Comparison of ENCODE assay signal across 8 cellular contexts in genomic region chr9:37902804-37903580, GRCh38. TPM values are rescaled to one million over a fixed set of nuclear protein-coding genes. Genes with fewer than 3 reads are reported as not detected.
DNase-seq lines count a peak whose midpoint lies in the region; FAIRE-seq and TF ChIP-seq lines count a peak whose summit lies in the region.

No MANE protein-coding gene starts in this region.

- DNase-seq in NCI-H1105 treated with DMSO at 0.1 percent for 48 hours (lab: John Stamatoyannopoulos, UW): peak; percentile 7
- no peak for DNase-seq in NCI-H1105 (lab: John Stamatoyannopoulos, UW)
- DNase-seq in H54 (ENCODE audit: insufficient read length, low spot score): no peak
- DNase-seq in NCI-H69 (lab: John Stamatoyannopoulos, UW): peak; percentile 49
- DNase-seq in choroid plexus epithelial cell (ENCODE audit: low read depth): peak; percentile 73
- no peak for DNase-seq in mesothelial cell of epicardium (ENCODE audit: low spot score in 2 of 2, unreplicated experiment in 2 of 2)
- no peak for DNase-seq in AG20443 (ENCODE audit: low spot score)
- DNase-seq in ureter (ENCODE audit: low spot score): no peak

- no peaks in the 10 kb centered on the region for H3K9me3 Mint-ChIP-seq in mesothelial cell of epicardium

- H3K27me3 Mint-ChIP-seq in mesothelial cell of epicardium (ENCODE audit: low read depth): no peaks in the 10 kb centered on the region

- peak; percentile 69 for FAIRE-seq in H54 (lab: Jason Lieb, UNC)

- peak overlapping the region; percentile 74 for H3K27ac Mint-ChIP-seq in mesothelial cell of epicardium

- H3K4me1 Mint-ChIP-seq in mesothelial cell of epicardium: peaks cover 22% of the 10 kb centered on the region

- no peak for TF ChIP-seq POLR2A in H54 (IDR thresholded peaks at IDR 0.05; ENCODE audit: low read depth, low read length)

- H3K4me3 ChIP-seq in choroid plexus epithelial cell (ENCODE audit: low read depth, low read length): peak overlapping the region; percentile 74

- no peak for TF ChIP-seq CTCF in choroid plexus epithelial cell (conservative IDR thresholded peaks at IDR 0.05; ENCODE audit: low read depth, low read length)
- no peak for TF ChIP-seq CTCF in mesothelial cell of epicardium (IDR thresholded peaks at IDR 0.05; ENCODE audit: unreplicated experiment)

- H3K36me3 Mint-ChIP-seq in mesothelial cell of epicardium: peaks cover 8% of the 10 kb centered on the region

- peak overlapping the region; percentile 84 for H3K4me3 Mint-ChIP-seq in mesothelial cell of epicardium

RNA-seq across cellular contexts. Expression of gene SLC25A51, which starts 0.9 kb away (rescaled TPM):
- total RNA-seq in mesothelial cell of epicardium (22.1 to 26.0 TPM (median 22.6 TPM) in 3 replicates), ureter (22.1 TPM)

Comparison
In these comparisons a context has a peak if more than half of its experiments do, and no peak if none do; other contexts are left out.
1. DNase-seq: peak in NCI-H1105 treated with DMSO at 0.1 percent for 48 hours (single experiment), NCI-H69 (single experiment) and choroid plexus epithelial cell (single experiment); none in NCI-H1105 (single experiment), H54 (single experiment), mesothelial cell of epicardium (0 of 2), AG20443 (single experiment) and ureter (single experiment).